14 cellular contexts compared by ENCODE assay signal in genomic region chr7:116441534-116441933, GRCh38. TPM values are rescaled to one million over a fixed set of nuclear protein-coding genes. Genes with fewer than 3 reads are reported as not detected.
DNase-seq lines count a peak whose midpoint lies in the region; ATAC-seq and TF ChIP-seq lines count a peak whose summit lies in the region.
"Had no signal": no experiment of that assay in that cellular context is flagged by ENCODE, and none has a peak within 500 bp of the region (broad histone marks: within the 10 kb centered on the region; RNA-seq: fewer than 3 reads in every experiment).

No MANE protein-coding gene starts in this region.

- peaks cover 3% of the 10 kb centered on the region for H3K27me3 Mint-ChIP-seq in T-helper 2 cell treated with Interferon-gamma antibody and Interleukin-4, amounts not matched to agents 5 μg/mL and 100 μg/mL, for 36 hours (ENCODE audit: low read depth)

- no peak for ATAC-seq in right cardiac atrium
- no peak for ATAC-seq in GM21529 (IDR thresholded peaks at IDR 0.05; ENCODE audit: unreplicated experiment)
- ATAC-seq: left cardiac atrium had no signal

- no peak overlapping the region for H2BK120ac ChIP-seq in mesenchymal stem cell (ENCODE audit: low read depth, low read length)

- no peaks in the 10 kb centered on the region for H3K9me3 ChIP-seq in left ventricle myocardium inferior (replicated peaks)
- no peaks in the 10 kb centered on the region for H3K9me3 ChIP-seq in right cardiac atrium (ENCODE audit: control insufficient read depth, low read length)
- no peaks in the 10 kb centered on the region for H3K9me3 ChIP-seq in mesenchymal stem cell (ENCODE audit: control insufficient read depth, low read length)
- no peaks in the 10 kb centered on the region for H3K9me3 ChIP-seq in uterus

- H3K18ac ChIP-seq in mesenchymal stem cell (ENCODE audit: low read depth in 1 of 2, low read length in 2 of 2) = no peak overlapping the region

- H3K4me3 ChIP-seq in left ventricle myocardium inferior (no peak overlapping the region), right cardiac atrium (ENCODE audit: low read length) (no peak overlapping the region), mesenchymal stem cell (ENCODE audit: insufficient read depth in 1 of 2, low read depth in 1 of 2, low read length in 2 of 2) (no peak overlapping the region), uterus (no peak overlapping the region)

- H2AFZ ChIP-seq in mesenchymal stem cell (ENCODE audit: low read depth, low read length) = no peak overlapping the region

- no peaks in the 10 kb centered on the region for H3K4me1 Mint-ChIP-seq in T-helper 2 cell treated with Interferon-gamma antibody and Interleukin-4, amounts not matched to agents 5 μg/mL and 100 μg/mL, for 36 hours (ENCODE audit: low read depth)
- H3K4me1 Mint-ChIP-seq: activated naive CD8-positive, alpha-beta T cell treated with anti-CD3 and anti-CD28 coated beads for 36 hours had no signal

- H2AK5ac ChIP-seq in mesenchymal stem cell (ENCODE audit: low read length, severe bottlenecking) = no peak overlapping the region

- H3K4me3 Mint-ChIP-seq in T-helper 2 cell treated with Interferon-gamma antibody and Interleukin-4, amounts not matched to agents 5 μg/mL and 100 μg/mL, for 36 hours = no peak overlapping the region
- H3K4me3 Mint-ChIP-seq: activated naive CD8-positive, alpha-beta T cell treated with anti-CD3 and anti-CD28 coated beads for 36 hours; nephron; T-helper 1 cell treated with Interleukin-12 subunit alpha and Interleukin-12 subunit beta and Interleukin-4 antibody, amounts not matched to agents 30 μg/mL and 1 μg/mL, for 36 hours had no signal

- no peak overlapping the region for H3K4ac ChIP-seq in mesenchymal stem cell (ENCODE audit: low read depth in 1 of 2, low read length in 2 of 2)

- no peak overlapping the region for H4K8ac ChIP-seq in mesenchymal stem cell (ENCODE audit: low read length)

- no peak overlapping the region for H3K14ac ChIP-seq in mesenchymal stem cell (ENCODE audit: low read length in 2 of 2)

- TF ChIP-seq POLR2A in uterus (IDR thresholded peaks at IDR 0.05) = no peak

- DNase-seq in left ventricle myocardium inferior (no peak), right cardiac atrium (no peak), dermis blood vessel endothelial cell (peak; percentile 75), mesenchymal stem cell (no peak), uterus (no peak), NCI-H748 treated with DMSO at 0.1 percent for 48 hours (lab: John Stamatoyannopoulos, UW) (no peak)
- DNase-seq in T-helper 2 cell treated with Interferon-gamma antibody and Interleukin-4, amounts not matched to agents 5 μg/mL and 100 μg/mL, for 36 hours (ENCODE audit: low spot score) = no peak
- DNase-seq: ACHN; activated naive CD8-positive, alpha-beta T cell treated with anti-CD3 and anti-CD28 coated beads for 36 hours; activated T-cell treated with anti-CD3 and anti-CD28 coated beads for 4 hours; left cardiac atrium had no signal

- no peaks in the 10 kb centered on the region for H3K36me3 ChIP-seq in left ventricle myocardium inferior
- H3K36me3 ChIP-seq in mesenchymal stem cell (ENCODE audit: control insufficient read depth in 1 of 2, insufficient read depth in 2 of 2, low read depth in 1 of 2, low read length in 2 of 2) = no peaks in the 10 kb centered on the region
- no peaks in the 10 kb centered on the region for H3K36me3 ChIP-seq in uterus

- 55% methylated on average over 4 of the region's 4 CpGs for WGBS in right cardiac atrium
- 82% methylated on average over 3 of the region's 4 CpGs for WGBS in mesenchymal stem cell

- no peak overlapping the region for H2BK5ac ChIP-seq in mesenchymal stem cell (ENCODE audit: low read depth, low read length, poor library complexity, severe bottlenecking)

- H2BK15ac ChIP-seq in mesenchymal stem cell (ENCODE audit: low read depth, poor library complexity, severe bottlenecking) = no peak overlapping the region

- H4K91ac ChIP-seq in mesenchymal stem cell (ENCODE audit: low read length) = no peak overlapping the region

- H3K9me3 Mint-ChIP-seq in T-helper 2 cell treated with Interferon-gamma antibody and Interleukin-4, amounts not matched to agents 5 μg/mL and 100 μg/mL, for 36 hours = no peaks in the 10 kb centered on the region
- H3K9me3 Mint-ChIP-seq: activated naive CD8-positive, alpha-beta T cell treated with anti-CD3 and anti-CD28 coated beads for 36 hours; nephron; T-helper 1 cell treated with Interleukin-12 subunit alpha and Interleukin-12 subunit beta and Interleukin-4 antibody, amounts not matched to agents 30 μg/mL and 1 μg/mL, for 36 hours had no signal

- no peaks in the 10 kb centered on the region for H3K27me3 ChIP-seq in left ventricle myocardium inferior (ENCODE audit: low read depth)
- H3K27me3 ChIP-seq in right cardiac atrium (ENCODE audit: control insufficient read depth, insufficient read depth) = no peaks in the 10 kb centered on the region
- no peaks in the 10 kb centered on the region for H3K27me3 ChIP-seq in mesenchymal stem cell (ENCODE audit: control insufficient read depth in 1 of 2, insufficient read depth in 1 of 2, low read length in 2 of 2)
- H3K27me3 ChIP-seq in uterus = no peaks in the 10 kb centered on the region

- no peaks in the 10 kb centered on the region for H3K79me1 ChIP-seq in mesenchymal stem cell (replicated peaks; ENCODE audit: low read length, poor library complexity, severe bottlenecking)

- no peak overlapping the region for H3K4me2 ChIP-seq in mesenchymal stem cell (ENCODE audit: low read length, poor library complexity, severe bottlenecking)

- peaks cover 75% of the 10 kb centered on the region for H3K4me1 ChIP-seq in left ventricle myocardium inferior
- peaks cover 2% of the 10 kb centered on the region for H3K4me1 ChIP-seq in right cardiac atrium (ENCODE audit: control insufficient read depth, insufficient read depth, low read length)
- H3K4me1 ChIP-seq in mesenchymal stem cell (ENCODE audit: control insufficient read depth, insufficient read depth, low read depth, low read length) = peaks cover 1% of the 10 kb centered on the region
- H3K4me1 ChIP-seq in uterus = peaks cover 0 to 12% of the 10 kb centered on the region in 2 donors

- H3K36me3 Mint-ChIP-seq in T-helper 2 cell treated with Interferon-gamma antibody and Interleukin-4, amounts not matched to agents 5 μg/mL and 100 μg/mL, for 36 hours (ENCODE audit: low read depth) = no peaks in the 10 kb centered on the region
- H3K36me3 Mint-ChIP-seq: activated naive CD8-positive, alpha-beta T cell treated with anti-CD3 and anti-CD28 coated beads for 36 hours had no signal

- H3K27ac Mint-ChIP-seq in T-helper 2 cell treated with Interferon-gamma antibody and Interleukin-4, amounts not matched to agents 5 μg/mL and 100 μg/mL, for 36 hours = no peak overlapping the region
- H3K27ac Mint-ChIP-seq: activated naive CD8-positive, alpha-beta T cell treated with anti-CD3 and anti-CD28 coated beads for 36 hours; T-helper 1 cell treated with Interleukin-12 subunit alpha and Interleukin-12 subunit beta and Interleukin-4 antibody, amounts not matched to agents 30 μg/mL and 1 μg/mL, for 36 hours had no signal

- no peak overlapping the region for H3K23ac ChIP-seq in mesenchymal stem cell (ENCODE audit: low read length in 2 of 2)

- TF ChIP-seq CTCF in left ventricle myocardium inferior (IDR thresholded peaks at IDR 0.05; ENCODE audit: borderline replicate concordance) (no peak), uterus (IDR thresholded peaks at IDR 0.05) (no peak)

- no peak overlapping the region for H2BK12ac ChIP-seq in mesenchymal stem cell (ENCODE audit: low read length in 2 of 2)

- intact Hi-C loops in left ventricle myocardium inferior (cut with micrococcal nuclease) = loop anchor here (10.0 kb wide), 1 partner anchor 53 kb away; the partner anchor contains the start of gene CAV2
- intact Hi-C loops in right cardiac atrium (cut with DNase I) = loop anchor here in 1 of 4 donors (10.0 kb wide), 1 partner anchor 53 kb away; the partner anchor contains the start of gene CAV2
- intact Hi-C loops in uterus (cut with DNase I; ENCODE audit: low total_unique reads) = no loop called here

- H3K27ac ChIP-seq in left ventricle myocardium inferior (replicated peaks) (peak overlapping the region; percentile 84), right cardiac atrium (ENCODE audit: low read length) (no peak overlapping the region), mesenchymal stem cell (ENCODE audit: low read length, poor library complexity, severe bottlenecking) (no peak overlapping the region), uterus (peak overlapping the region; percentile 62)

- peak overlapping the region; percentile 87 for H3K9ac ChIP-seq in mesenchymal stem cell (ENCODE audit: low read length)

RNA-seq across cellular contexts. Expression of gene CAV2, which starts 58.0 kb away (rescaled TPM):
- 196 TPM for total RNA-seq in left ventricle myocardium inferior
- 100 to 1,000 TPM; 179 to 233 (median 200) TPM for total RNA-seq in right cardiac atrium
- polyA plus RNA-seq in right cardiac atrium = 136 TPM
- 247 and 291 TPM in 2 replicates for total RNA-seq in dermis blood vessel endothelial cell
- polyA plus RNA-seq in mesenchymal stem cell (2013, experiment 1 of 2) = 53.9 TPM
- 58.7 TPM for polyA plus RNA-seq in mesenchymal stem cell (2013, experiment 2 of 2)
- total RNA-seq in uterus = 100 to 1,000 TPM in 1 of 4 donors, 10 to 100 TPM in 3; 33.3 to 105 (median 86.0) TPM
- total RNA-seq: activated naive CD8-positive, alpha-beta T cell treated with anti-CD3 and anti-CD28 coated beads for 36 hours had no signal

Comparison
In these comparisons a context has a peak if more than half of its experiments do, and no peak if none do; other contexts are left out.
1. H3K27ac ChIP-seq: peak in left ventricle myocardium inferior (single experiment) and uterus (2 of 2); none in right cardiac atrium (single experiment) and mesenchymal stem cell (single experiment).